In genomic region chr12:65500121-65500846, GRCh38 we compare ENCODE assay signal across 1 cellular context.
TF ChIP-seq lines count a peak whose summit lies in the region.

No MANE protein-coding gene starts in this region.

TF ChIP-seq in GM23338, 12 proteins besides CTCF, POLR2A, EP300 and RAD21 (continued from another document):
- TF ChIP-seq, protein P1, sequence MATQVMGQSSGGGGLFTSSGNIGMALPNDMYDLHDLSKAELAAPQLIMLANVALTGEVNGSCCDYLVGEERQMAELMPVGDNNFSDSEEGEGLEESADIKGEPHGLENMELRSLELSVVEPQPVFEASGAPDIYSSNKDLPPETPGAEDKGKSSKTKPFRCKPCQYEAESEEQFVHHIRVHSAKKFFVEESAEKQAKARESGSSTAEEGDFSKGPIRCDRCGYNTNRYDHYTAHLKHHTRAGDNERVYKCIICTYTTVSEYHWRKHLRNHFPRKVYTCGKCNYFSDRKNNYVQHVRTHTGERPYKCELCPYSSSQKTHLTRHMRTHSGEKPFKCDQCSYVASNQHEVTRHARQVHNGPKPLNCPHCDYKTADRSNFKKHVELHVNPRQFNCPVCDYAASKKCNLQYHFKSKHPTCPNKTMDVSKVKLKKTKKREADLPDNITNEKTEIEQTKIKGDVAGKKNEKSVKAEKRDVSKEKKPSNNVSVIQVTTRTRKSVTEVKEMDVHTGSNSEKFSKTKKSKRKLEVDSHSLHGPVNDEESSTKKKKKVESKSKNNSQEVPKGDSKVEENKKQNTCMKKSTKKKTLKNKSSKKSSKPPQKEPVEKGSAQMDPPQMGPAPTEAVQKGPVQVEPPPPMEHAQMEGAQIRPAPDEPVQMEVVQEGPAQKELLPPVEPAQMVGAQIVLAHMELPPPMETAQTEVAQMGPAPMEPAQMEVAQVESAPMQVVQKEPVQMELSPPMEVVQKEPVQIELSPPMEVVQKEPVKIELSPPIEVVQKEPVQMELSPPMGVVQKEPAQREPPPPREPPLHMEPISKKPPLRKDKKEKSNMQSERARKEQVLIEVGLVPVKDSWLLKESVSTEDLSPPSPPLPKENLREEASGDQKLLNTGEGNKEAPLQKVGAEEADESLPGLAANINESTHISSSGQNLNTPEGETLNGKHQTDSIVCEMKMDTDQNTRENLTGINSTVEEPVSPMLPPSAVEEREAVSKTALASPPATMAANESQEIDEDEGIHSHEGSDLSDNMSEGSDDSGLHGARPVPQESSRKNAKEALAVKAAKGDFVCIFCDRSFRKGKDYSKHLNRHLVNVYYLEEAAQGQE (IDR thresholded peaks at IDR 0.05; ENCODE audit: unreplicated experiment), result no peak
- no peak for TF ChIP-seq ZNF331 (CRISPR knock-in tag; IDR thresholded peaks at IDR 0.05; ENCODE audit: low read depth)
- TF ChIP-seq, protein P2, sequence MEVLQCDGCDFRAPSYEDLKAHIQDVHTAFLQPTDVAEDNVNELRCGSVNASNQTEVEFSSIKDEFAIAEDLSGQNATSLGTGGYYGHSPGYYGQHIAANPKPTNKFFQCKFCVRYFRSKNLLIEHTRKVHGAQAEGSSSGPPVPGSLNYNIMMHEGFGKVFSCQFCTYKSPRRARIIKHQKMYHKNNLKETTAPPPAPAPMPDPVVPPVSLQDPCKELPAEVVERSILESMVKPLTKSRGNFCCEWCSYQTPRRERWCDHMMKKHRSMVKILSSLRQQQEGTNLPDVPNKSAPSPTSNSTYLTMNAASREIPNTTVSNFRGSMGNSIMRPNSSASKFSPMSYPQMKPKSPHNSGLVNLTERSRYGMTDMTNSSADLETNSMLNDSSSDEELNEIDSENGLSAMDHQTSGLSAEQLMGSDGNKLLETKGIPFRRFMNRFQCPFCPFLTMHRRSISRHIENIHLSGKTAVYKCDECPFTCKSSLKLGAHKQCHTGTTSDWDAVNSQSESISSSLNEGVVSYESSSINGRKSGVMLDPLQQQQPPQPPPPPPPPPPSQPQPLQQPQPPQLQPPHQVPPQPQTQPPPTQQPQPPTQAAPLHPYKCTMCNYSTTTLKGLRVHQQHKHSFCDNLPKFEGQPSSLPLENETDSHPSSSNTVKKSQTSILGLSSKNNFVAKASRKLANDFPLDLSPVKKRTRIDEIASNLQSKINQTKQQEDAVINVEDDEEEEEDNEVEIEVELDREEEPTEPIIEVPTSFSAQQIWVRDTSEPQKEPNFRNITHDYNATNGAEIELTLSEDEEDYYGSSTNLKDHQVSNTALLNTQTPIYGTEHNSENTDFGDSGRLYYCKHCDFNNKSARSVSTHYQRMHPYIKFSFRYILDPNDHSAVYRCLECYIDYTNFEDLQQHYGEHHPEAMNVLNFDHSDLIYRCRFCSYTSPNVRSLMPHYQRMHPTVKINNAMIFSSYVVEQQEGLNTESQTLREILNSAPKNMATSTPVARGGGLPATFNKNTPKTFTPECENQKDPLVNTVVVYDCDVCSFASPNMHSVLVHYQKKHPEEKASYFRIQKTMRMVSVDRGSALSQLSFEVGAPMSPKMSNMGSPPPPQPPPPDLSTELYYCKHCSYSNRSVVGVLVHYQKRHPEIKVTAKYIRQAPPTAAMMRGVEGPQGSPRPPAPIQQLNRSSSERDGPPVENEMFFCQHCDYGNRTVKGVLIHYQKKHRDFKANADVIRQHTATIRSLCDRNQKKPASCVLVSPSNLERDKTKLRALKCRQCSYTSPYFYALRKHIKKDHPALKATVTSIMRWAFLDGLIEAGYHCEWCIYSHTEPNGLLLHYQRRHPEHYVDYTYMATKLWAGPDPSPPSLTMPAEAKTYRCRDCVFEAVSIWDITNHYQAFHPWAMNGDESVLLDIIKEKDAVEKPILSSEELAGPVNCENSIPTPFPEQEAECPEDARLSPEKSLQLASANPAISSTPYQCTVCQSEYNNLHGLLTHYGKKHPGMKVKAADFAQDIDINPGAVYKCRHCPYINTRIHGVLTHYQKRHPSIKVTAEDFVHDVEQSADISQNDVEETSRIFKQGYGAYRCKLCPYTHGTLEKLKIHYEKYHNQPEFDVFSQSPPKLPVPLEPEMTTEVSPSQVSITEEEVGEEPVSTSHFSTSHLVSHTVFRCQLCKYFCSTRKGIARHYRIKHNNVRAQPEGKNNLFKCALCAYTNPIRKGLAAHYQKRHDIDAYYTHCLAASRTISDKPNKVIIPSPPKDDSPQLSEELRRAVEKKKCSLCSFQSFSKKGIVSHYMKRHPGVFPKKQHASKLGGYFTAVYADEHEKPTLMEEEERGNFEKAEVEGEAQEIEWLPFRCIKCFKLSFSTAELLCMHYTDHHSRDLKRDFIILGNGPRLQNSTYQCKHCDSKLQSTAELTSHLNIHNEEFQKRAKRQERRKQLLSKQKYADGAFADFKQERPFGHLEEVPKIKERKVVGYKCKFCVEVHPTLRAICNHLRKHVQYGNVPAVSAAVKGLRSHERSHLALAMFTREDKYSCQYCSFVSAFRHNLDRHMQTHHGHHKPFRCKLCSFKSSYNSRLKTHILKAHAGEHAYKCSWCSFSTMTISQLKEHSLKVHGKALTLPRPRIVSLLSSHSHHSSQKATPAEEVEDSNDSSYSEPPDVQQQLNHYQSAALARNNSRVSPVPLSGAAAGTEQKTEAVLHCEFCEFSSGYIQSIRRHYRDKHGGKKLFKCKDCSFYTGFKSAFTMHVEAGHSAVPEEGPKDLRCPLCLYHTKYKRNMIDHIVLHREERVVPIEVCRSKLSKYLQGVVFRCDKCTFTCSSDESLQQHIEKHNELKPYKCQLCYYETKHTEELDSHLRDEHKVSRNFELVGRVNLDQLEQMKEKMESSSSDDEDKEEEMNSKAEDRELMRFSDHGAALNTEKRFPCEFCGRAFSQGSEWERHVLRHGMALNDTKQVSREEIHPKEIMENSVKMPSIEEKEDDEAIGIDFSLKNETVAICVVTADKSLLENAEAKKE (CRISPR knock-in tag; IDR thresholded peaks at IDR 0.05), result no peak
- TF ChIP-seq ZNF114 (CRISPR knock-in tag; IDR thresholded peaks at IDR 0.05), result no peak
- no peak for TF ChIP-seq POLR2AphosphoS5 (IDR thresholded peaks at IDR 0.05; ENCODE audit: low read depth)
- TF ChIP-seq CREB1 (CRISPR knock-in tag; IDR thresholded peaks at IDR 0.05; ENCODE audit: low read depth), result no peak
